13 cellular contexts compared by ENCODE assay signal in genomic region chr12:96020314-96021003, GRCh38. TPM values are rescaled to one million over a fixed set of nuclear protein-coding genes. Genes with fewer than 3 reads are reported as not detected.
A peak's percentile ranks its signal among the peaks of the same experiment; 100 is the strongest.
DNase-seq lines count a peak whose midpoint lies in the region; ATAC-seq, FAIRE-seq and TF ChIP-seq lines count a peak whose summit lies in the region.
"Had no signal": no experiment of that assay in that cellular context is flagged by ENCODE, and none has a peak within 500 bp of the region (broad histone marks: within the 10 kb centered on the region; RNA-seq: fewer than 3 reads in every experiment).

No MANE protein-coding gene starts in this region.

- CTCF ChIA-PET in T-cell (lab: Charles Lee): interaction anchor here (1.0 kb wide), 2 partner anchors 21 to 22 kb away, joined by 3 to 5 read pairs; no protein-coding TSS in a partner anchor

- no peak overlapping the region for H3K4me3 Mint-ChIP-seq in T-cell
- H3K4me3 Mint-ChIP-seq: activated CD4-positive, alpha-beta memory T cell treated with anti-CD3 and anti-CD28 coated beads for 36 hours had no signal

- no peaks in the 10 kb centered on the region for H3K9me3 Mint-ChIP-seq in T-cell
- H3K9me3 Mint-ChIP-seq: activated CD4-positive, alpha-beta memory T cell treated with anti-CD3 and anti-CD28 coated beads for 36 hours had no signal

- in situ Hi-C loops in GM13977 (cut with MboI; ENCODE audit: low pct_unique_long_range_greater_than_20kb, low sequenced_read_pairs, unreplicated experiment): no loop called here

- no peak for TF ChIP-seq CTCF in GM13977 (IDR thresholded peaks at IDR 0.05; ENCODE audit: extremely low read depth, insufficient read depth, missing control alignments)

- peaks cover 49% of the 10 kb centered on the region for H3K36me3 Mint-ChIP-seq in T-cell

- peak; percentile 81 for FAIRE-seq in GM18507 (lab: Jason Lieb, UNC)

- H3K27ac Mint-ChIP-seq in T-cell: peak overlapping the region in 1 of 2 donors; percentile 3
- H3K27ac Mint-ChIP-seq: activated CD4-positive, alpha-beta memory T cell treated with anti-CD3 and anti-CD28 coated beads for 36 hours had no signal

- H3K4me1 Mint-ChIP-seq in T-cell: peaks cover 0 to 3% (median 0%) of the 10 kb centered on the region in 3 donors

- H3K27me3 Mint-ChIP-seq in T-cell: no peaks in the 10 kb centered on the region
- H3K27me3 Mint-ChIP-seq: activated CD4-positive, alpha-beta memory T cell treated with anti-CD3 and anti-CD28 coated beads for 36 hours had no signal

- peak; percentile 95 for ATAC-seq in GM21515 (IDR thresholded peaks at IDR 0.05; ENCODE audit: unreplicated experiment)
- peak; percentile 96 for ATAC-seq in HG03139 (IDR thresholded peaks at IDR 0.05; ENCODE audit: unreplicated experiment)
- ATAC-seq in T-cell (replicated peaks in 1 of 4): no peak
- ATAC-seq: left lobe of liver had no signal

- POLR2A ChIA-PET in T-cell (lab: Charles Lee): no interaction called here

- DNase-seq in GM18507 (ENCODE audit: extremely low spot score, insufficient read length, low read depth): no peak
- peak; percentile 67 for DNase-seq in SIG-M5 (lab: John Stamatoyannopoulos, UW)
- no peak for DNase-seq in pons (ENCODE audit: low spot score)
- no peak for DNase-seq in GM13977 (ENCODE audit: low spot score)
- DNase-seq in ureter (ENCODE audit: low spot score): no peak
- no peak for DNase-seq in T-cell
- DNase-seq: activated CD4-positive, alpha-beta memory T cell treated with anti-CD3 and anti-CD28 coated beads for 36 hours; aorta; esophagus squamous epithelium had no signal

RNA-seq across cellular contexts. Expression of gene LTA4H, which starts 14.9 kb away (rescaled TPM):
- 64.0 TPM for total RNA-seq in ureter
- 10 to 100 TPM; 50.5 to 61.6 (median 58.7) TPM for total RNA-seq in T-cell

RNA-seq across cellular contexts. Expression of gene HAL, which starts 24.3 kb away (rescaled TPM):
- total RNA-seq in ureter (1.8 TPM), T-cell (1 to 10 TPM in 3 of 5 donors, under 1 TPM in 2; 0.54 to 2.4 (median 1.1) TPM)
- total RNA-seq: RPMI7951 had no signal

Comparison
In these comparisons a context has a peak if more than half of its experiments do, and no peak if none do; other contexts are left out.
1. ATAC-seq: peak in GM21515 (single experiment) and HG03139 (single experiment); none in T-cell (0 of 4).